ENCODE assay signal across 8 cellular contexts in genomic region chr12:108511633-108512540, GRCh38. TPM values are rescaled to one million over a fixed set of nuclear protein-coding genes. Genes with fewer than 3 reads are reported as not detected.
DNase-seq lines count a peak whose midpoint lies in the region; ATAC-seq and TF ChIP-seq lines count a peak whose summit lies in the region.

No MANE protein-coding gene starts in this region.

- no peaks in the 10 kb centered on the region for H3K9me3 Mint-ChIP-seq in activated T-helper 17 cell treated with anti-CD3 and anti-CD28 coated beads, Interleukin-2, amount 50 U/mL, for 72 hours

- H3K27ac Mint-ChIP-seq in activated T-helper 17 cell treated with anti-CD3 and anti-CD28 coated beads, Interleukin-2, amount 50 U/mL, for 72 hours = peak overlapping the region; percentile 25

- POLR2A ChIA-PET in PC-9 (lab: Charles Lee; ENCODE audit: unreplicated experiment) = no interaction called here

- H3K4me3 ChIP-seq in Jurkat, Clone E6-1 (ENCODE audit: low read length) = no peak overlapping the region
- H3K4me3 ChIP-seq in PC-9 (no peak overlapping the region), thoracic aorta (peak overlapping the region; percentile 33)

- H3K4me3 Mint-ChIP-seq in activated T-helper 17 cell treated with anti-CD3 and anti-CD28 coated beads, Interleukin-2, amount 50 U/mL, for 72 hours = peak overlapping the region; percentile 55

- no peaks in the 10 kb centered on the region; the same call in 1 of the 2 replicates for H3K79me2 ChIP-seq in PC-9 (ENCODE audit: low read depth)

- H3K4me1 ChIP-seq in PC-9 (replicated peaks; ENCODE audit: insufficient read depth) (peaks cover 11% of the 10 kb centered on the region; the same call in 1 of the 2 replicates), thoracic aorta (ENCODE audit: control insufficient read depth in 1 of 2, low read depth in 2 of 2) (peaks cover 6 to 29% of the 10 kb centered on the region in 2 donors)

- DNase-seq in GDM1 (lab: John Stamatoyannopoulos, UW) (peak; percentile 49), PC-9 (peak in 1 of 2 experiments; percentile 53), foreskin melanocyte (peak; percentile 53), omental fat pad (ENCODE audit: low spot score) (peak; percentile 55), thoracic aorta (ENCODE audit: low spot score) (peak; percentile 25)
- DNase-seq in Jurkat, Clone E6-1 (ENCODE audit: low read depth, low spot score) = peak; percentile 84

- peak; percentile 90 for TF ChIP-seq CTCF in PC-9 (conservative IDR thresholded peaks at IDR 0.05)
- TF ChIP-seq CTCF in omental fat pad (IDR thresholded peaks at IDR 0.05) = peak in 2 of 3 donors; percentile 53 to 83
- peak; percentile 92 for TF ChIP-seq CTCF in thoracic aorta (IDR thresholded peaks at IDR 0.05)

- H3K9me3 ChIP-seq in PC-9 (ENCODE audit: insufficient read depth, low read depth) (no peaks in the 10 kb centered on the region), thoracic aorta (no peaks in the 10 kb centered on the region)

- peaks cover 4% of the 10 kb centered on the region; the same call in 1 of the 2 replicates for H3F3A ChIP-seq in PC-9 (ENCODE audit: insufficient read depth, low read depth)

- H3K27ac ChIP-seq in PC-9 (no peak overlapping the region), thoracic aorta (no peak overlapping the region)

- CTCF ChIA-PET in PC-9 (lab: Charles Lee) = interaction anchor here (0.7 to 1.2 kb wide), 4 partner anchors 519 to 1640 kb away, joined by 3 to 7 read pairs (median 4); no protein-coding TSS in a partner anchor

- no peak for ATAC-seq in activated T-helper 17 cell treated with anti-CD3 and anti-CD28 coated beads, Interleukin-2, amount 50 U/mL, for 72 hours (replicated peaks)
- ATAC-seq in omental fat pad (ENCODE audit: low FRiP score) = no peak
- no peak for ATAC-seq in thoracic aorta (ENCODE audit: insufficient number of reproducible peaks, low FRiP score, low read depth)
- no peak for ATAC-seq in GM18909 (IDR thresholded peaks at IDR 0.05; ENCODE audit: poor library complexity, unreplicated experiment)

- no TSS peak for BruUV-seq in PC-9 (replicated peaks; lab: Mats Ljungman, UMichigan)

- intact Hi-C loops in PC-9 (cut with micrococcal nuclease; ENCODE audit: unreplicated experiment) = loop anchor here (1.0 to 10.0 kb wide), 4 partner anchors 103 to 595 kb away; no protein-coding TSS in a partner anchor

- no peaks in the 10 kb centered on the region for H4K20me1 ChIP-seq in PC-9 (ENCODE audit: insufficient read depth)

- H3K27me3 Mint-ChIP-seq in activated T-helper 17 cell treated with anti-CD3 and anti-CD28 coated beads, Interleukin-2, amount 50 U/mL, for 72 hours = no peaks in the 10 kb centered on the region

- H2AFZ ChIP-seq in PC-9 = no peak overlapping the region

- peaks cover 2% of the 10 kb centered on the region for H3K36me3 Mint-ChIP-seq in activated T-helper 17 cell treated with anti-CD3 and anti-CD28 coated beads, Interleukin-2, amount 50 U/mL, for 72 hours (ENCODE audit: low read depth)

- H3K4me2 ChIP-seq in PC-9 = no peak overlapping the region

- no peaks in the 10 kb centered on the region for H3K9me2 ChIP-seq in PC-9 (ENCODE audit: insufficient read depth)

- peaks cover 5% of the 10 kb centered on the region for H3K4me1 Mint-ChIP-seq in activated T-helper 17 cell treated with anti-CD3 and anti-CD28 coated beads, Interleukin-2, amount 50 U/mL, for 72 hours

- H3K36me3 ChIP-seq in PC-9 (ENCODE audit: low read depth) = no peaks in the 10 kb centered on the region; the same call in 1 of the 2 replicates
- no peaks in the 10 kb centered on the region for H3K36me3 ChIP-seq in thoracic aorta

- H3K27me3 ChIP-seq in PC-9 (ENCODE audit: insufficient read depth, low read depth) (no peaks in the 10 kb centered on the region), thoracic aorta (replicated peaks; ENCODE audit: insufficient read depth) (no peaks in the 10 kb centered on the region)

RNA-seq across cellular contexts. Expression of gene FICD, which starts 3.2 kb away (rescaled TPM):
- 5.0 TPM for polyA plus RNA-seq in Jurkat, Clone E6-1 (2012; ENCODE audit: insufficient read depth, insufficient read length)
- total RNA-seq in PC-9 (2021) (1.9 and 3.2 TPM in 2 replicates), omental fat pad (10 to 100 TPM in 1 of 4 donors, 1 to 10 TPM in 3; 6.6 to 10.6 (median 9.5) TPM), thoracic aorta (10 to 100 TPM; 10.2 to 11.8 TPM)
- 1 to 10 TPM; 2.9 to 3.6 TPM for total RNA-seq in activated T-helper 17 cell treated with anti-CD3 and anti-CD28 coated beads, Interleukin-2, amount 50 U/mL, for 72 hours

RNA-seq across cellular contexts. Expression of gene SART3, which starts 49.1 kb away (rescaled TPM):
- polyA plus RNA-seq in Jurkat, Clone E6-1 (2012; ENCODE audit: insufficient read depth, insufficient read length) = 56.7 TPM
- total RNA-seq in PC-9 (2021) = 49.3 and 54.3 TPM in 2 replicates
- 10 to 100 TPM; 85.0 to 98.6 TPM for total RNA-seq in activated T-helper 17 cell treated with anti-CD3 and anti-CD28 coated beads, Interleukin-2, amount 50 U/mL, for 72 hours
- total RNA-seq in omental fat pad = 10 to 100 TPM; 37.7 to 87.8 (median 60.4) TPM
- 10 to 100 TPM; 52.1 to 94.0 TPM for total RNA-seq in thoracic aorta

RNA-seq across cellular contexts. Expression of gene ISCU, which starts 50.5 kb away (rescaled TPM):
- polyA plus RNA-seq in Jurkat, Clone E6-1 (2012; ENCODE audit: insufficient read depth, insufficient read length) = 109 TPM
- 84.8 and 86.7 TPM in 2 replicates for total RNA-seq in PC-9 (2021)
- 10 to 100 TPM; 93.3 to 98.7 TPM for total RNA-seq in activated T-helper 17 cell treated with anti-CD3 and anti-CD28 coated beads, Interleukin-2, amount 50 U/mL, for 72 hours
- 100 to 1,000 TPM; 148 to 260 (median 187) TPM for total RNA-seq in omental fat pad
- total RNA-seq in thoracic aorta = 100 to 1,000 TPM; 144 to 235 TPM
